In the genomic region with DNA sequence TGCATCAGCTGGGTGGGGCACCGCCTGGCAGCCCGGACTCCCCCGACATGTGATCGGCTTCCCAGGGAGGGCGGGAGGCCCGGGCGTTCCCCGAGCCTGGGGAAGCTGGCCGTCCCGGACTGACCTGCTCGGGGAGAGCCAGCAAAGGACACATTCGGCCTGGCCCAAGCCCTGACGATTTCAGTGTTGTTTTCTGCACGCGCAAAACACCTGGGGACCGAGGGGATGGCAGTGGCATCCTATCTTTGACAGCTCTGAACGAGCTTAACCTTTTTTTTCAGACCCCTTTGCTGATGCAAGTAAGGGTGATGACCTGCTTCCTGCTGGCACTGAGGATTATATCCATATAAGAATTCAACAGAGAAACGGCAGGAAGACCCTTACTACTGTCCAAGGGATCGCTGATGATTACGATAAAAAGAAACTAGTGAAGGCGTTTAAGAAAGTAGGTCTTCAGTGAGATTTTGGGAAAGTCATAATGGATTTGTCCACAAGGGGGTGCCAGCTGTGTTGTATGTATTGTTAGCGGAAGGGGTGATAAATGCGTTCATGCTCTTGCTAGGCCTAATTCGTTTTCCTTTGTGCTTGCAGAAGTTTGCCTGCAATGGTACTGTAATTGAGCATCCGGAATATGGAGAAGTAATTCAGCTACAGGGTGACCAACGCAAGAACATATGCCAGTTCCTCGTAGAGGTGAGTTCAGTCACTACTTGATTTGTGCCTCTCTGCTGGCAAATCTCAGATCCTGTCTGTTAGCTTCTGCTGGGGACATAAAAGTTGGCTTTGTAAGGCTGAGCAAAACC, we compare ENCODE assay signal across 2 cellular contexts.
TF ChIP-seq lines count a peak whose summit lies in the region.

No MANE protein-coding gene starts in this region.

TF ChIP-seq in HEK293, 187 proteins besides CTCF, POLR2A, EP300 and RAD21 (continued from another document and continues in another):
- TF ChIP-seq, protein P1, sequence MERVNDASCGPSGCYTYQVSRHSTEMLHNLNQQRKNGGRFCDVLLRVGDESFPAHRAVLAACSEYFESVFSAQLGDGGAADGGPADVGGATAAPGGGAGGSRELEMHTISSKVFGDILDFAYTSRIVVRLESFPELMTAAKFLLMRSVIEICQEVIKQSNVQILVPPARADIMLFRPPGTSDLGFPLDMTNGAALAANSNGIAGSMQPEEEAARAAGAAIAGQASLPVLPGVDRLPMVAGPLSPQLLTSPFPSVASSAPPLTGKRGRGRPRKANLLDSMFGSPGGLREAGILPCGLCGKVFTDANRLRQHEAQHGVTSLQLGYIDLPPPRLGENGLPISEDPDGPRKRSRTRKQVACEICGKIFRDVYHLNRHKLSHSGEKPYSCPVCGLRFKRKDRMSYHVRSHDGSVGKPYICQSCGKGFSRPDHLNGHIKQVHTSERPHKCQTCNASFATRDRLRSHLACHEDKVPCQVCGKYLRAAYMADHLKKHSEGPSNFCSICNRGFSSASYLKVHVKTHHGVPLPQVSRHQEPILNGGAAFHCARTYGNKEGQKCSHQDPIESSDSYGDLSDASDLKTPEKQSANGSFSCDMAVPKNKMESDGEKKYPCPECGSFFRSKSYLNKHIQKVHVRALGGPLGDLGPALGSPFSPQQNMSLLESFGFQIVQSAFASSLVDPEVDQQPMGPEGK (tag by site-specific recombination; IDR thresholded peaks at IDR 0.05), result peak; percentile 94
- TF ChIP-seq KLF7 (tag by site-specific recombination; IDR thresholded peaks at IDR 0.05; ENCODE audit: borderline replicate concordance) (no peak), ZNF624 (tag by site-specific recombination; IDR thresholded peaks at IDR 0.05) (no peak), REPIN1 (tag by site-specific recombination; IDR thresholded peaks at IDR 0.05; ENCODE audit: low read depth) (no peak), HOXA7 (CRISPR knock-in tag; IDR thresholded peaks at IDR 0.05; ENCODE audit: borderline replicate concordance) (no peak), WT1 (tag by site-specific recombination; IDR thresholded peaks at IDR 0.05) (no peak), ZNF239 (tag by site-specific recombination; IDR thresholded peaks at IDR 0.05) (no peak), KLF8 (tag by site-specific recombination; IDR thresholded peaks at IDR 0.05) (no peak), ZBTB48 (tag by site-specific recombination; IDR thresholded peaks at IDR 0.05) (peak; percentile 9; the same call in 1 of the 2 replicates), ZNF292 (tag by site-specific recombination; IDR thresholded peaks at IDR 0.05; ENCODE audit: borderline replicate concordance, low read depth) (no peak), OSR2 (tag by site-specific recombination; IDR thresholded peaks at IDR 0.05) (no peak; the same call in 1 of the 2 replicates), ZNF571 (tag by site-specific recombination; IDR thresholded peaks at IDR 0.05) (no peak), ZNF211 (tag by site-specific recombination; IDR thresholded peaks at IDR 0.05; ENCODE audit: low read depth) (no peak), ZNF2 (tag by site-specific recombination; IDR thresholded peaks at IDR 0.05) (peak; percentile 19; the same call in 1 of the 2 replicates), ZNF596 (tag by site-specific recombination; IDR thresholded peaks at IDR 0.05) (no peak), EGR2 (tag by site-specific recombination; IDR thresholded peaks at IDR 0.05; ENCODE audit: low read depth) (no peak)
- TF ChIP-seq, protein P2, sequence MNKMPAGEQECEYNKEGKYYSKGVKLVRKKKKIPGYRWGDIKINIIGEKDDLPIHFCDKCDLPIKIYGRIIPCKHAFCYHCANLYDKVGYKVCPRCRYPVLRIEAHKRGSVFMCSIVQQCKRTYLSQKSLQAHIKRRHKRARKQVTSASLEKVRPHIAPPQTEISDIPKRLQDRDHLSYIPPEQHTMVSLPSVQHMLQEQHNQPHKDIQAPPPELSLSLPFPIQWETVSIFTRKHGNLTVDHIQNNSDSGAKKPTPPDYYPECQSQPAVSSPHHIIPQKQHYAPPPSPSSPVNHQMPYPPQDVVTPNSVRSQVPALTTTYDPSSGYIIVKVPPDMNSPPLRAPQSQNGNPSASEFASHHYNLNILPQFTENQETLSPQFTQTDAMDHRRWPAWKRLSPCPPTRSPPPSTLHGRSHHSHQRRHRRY (tag by site-specific recombination; IDR thresholded peaks at IDR 0.05), result 0 out of 2 replicates have a peak, but pooled peaks have one; percentile 15
- TF ChIP-seq, protein P3, sequence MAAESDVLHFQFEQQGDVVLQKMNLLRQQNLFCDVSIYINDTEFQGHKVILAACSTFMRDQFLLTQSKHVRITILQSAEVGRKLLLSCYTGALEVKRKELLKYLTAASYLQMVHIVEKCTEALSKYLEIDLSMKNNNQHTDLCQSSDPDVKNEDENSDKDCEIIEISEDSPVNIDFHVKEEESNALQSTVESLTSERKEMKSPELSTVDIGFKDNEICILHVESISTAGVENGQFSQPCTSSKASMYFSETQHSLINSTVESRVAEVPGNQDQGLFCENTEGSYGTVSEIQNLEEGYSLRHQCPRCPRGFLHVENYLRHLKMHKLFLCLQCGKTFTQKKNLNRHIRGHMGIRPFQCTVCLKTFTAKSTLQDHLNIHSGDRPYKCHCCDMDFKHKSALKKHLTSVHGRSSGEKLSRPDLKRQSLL (tag by site-specific recombination; IDR thresholded peaks at IDR 0.05), result 0 out of 2 replicates have a peak, but pooled peaks have one; percentile 2
- TF ChIP-seq, protein P4, sequence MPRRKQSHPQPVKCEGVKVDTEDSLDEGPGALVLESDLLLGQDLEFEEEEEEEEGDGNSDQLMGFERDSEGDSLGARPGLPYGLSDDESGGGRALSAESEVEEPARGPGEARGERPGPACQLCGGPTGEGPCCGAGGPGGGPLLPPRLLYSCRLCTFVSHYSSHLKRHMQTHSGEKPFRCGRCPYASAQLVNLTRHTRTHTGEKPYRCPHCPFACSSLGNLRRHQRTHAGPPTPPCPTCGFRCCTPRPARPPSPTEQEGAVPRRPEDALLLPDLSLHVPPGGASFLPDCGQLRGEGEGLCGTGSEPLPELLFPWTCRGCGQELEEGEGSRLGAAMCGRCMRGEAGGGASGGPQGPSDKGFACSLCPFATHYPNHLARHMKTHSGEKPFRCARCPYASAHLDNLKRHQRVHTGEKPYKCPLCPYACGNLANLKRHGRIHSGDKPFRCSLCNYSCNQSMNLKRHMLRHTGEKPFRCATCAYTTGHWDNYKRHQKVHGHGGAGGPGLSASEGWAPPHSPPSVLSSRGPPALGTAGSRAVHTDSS (tag by site-specific recombination; IDR thresholded peaks at IDR 0.05), result no peak

TF ChIP-seq in K562, 482 proteins besides CTCF, POLR2A, EP300 and RAD21 (continued from another document and continues in another):
- TF ChIP-seq, protein P5, sequence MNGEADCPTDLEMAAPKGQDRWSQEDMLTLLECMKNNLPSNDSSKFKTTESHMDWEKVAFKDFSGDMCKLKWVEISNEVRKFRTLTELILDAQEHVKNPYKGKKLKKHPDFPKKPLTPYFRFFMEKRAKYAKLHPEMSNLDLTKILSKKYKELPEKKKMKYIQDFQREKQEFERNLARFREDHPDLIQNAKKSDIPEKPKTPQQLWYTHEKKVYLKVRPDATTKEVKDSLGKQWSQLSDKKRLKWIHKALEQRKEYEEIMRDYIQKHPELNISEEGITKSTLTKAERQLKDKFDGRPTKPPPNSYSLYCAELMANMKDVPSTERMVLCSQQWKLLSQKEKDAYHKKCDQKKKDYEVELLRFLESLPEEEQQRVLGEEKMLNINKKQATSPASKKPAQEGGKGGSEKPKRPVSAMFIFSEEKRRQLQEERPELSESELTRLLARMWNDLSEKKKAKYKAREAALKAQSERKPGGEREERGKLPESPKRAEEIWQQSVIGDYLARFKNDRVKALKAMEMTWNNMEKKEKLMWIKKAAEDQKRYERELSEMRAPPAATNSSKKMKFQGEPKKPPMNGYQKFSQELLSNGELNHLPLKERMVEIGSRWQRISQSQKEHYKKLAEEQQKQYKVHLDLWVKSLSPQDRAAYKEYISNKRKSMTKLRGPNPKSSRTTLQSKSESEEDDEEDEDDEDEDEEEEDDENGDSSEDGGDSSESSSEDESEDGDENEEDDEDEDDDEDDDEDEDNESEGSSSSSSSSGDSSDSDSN (IDR thresholded peaks at IDR 0.05; ENCODE audit: borderline replicate concordance in 1 of 2, low read depth in 2 of 2, low read length in 2 of 2), result no peak
- TF ChIP-seq, protein P6, sequence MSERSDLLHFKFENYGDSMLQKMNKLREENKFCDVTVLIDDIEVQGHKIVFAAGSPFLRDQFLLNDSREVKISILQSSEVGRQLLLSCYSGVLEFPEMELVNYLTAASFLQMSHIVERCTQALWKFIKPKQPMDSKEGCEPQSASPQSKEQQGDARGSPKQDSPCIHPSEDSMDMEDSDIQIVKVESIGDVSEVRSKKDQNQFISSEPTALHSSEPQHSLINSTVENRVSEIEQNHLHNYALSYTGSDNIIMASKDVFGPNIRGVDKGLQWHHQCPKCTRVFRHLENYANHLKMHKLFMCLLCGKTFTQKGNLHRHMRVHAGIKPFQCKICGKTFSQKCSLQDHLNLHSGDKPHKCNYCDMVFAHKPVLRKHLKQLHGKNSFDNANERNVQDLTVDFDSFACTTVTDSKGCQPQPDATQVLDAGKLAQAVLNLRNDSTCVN (CRISPR knock-in tag; IDR thresholded peaks at IDR 0.05), result 0 out of 2 replicates have a peak, but pooled peaks have one; percentile 67
- TF ChIP-seq BACH1 (tag; IDR thresholded peaks at IDR 0.05) (no peak), XRCC4 (IDR thresholded peaks at IDR 0.05; ENCODE audit: extremely low read depth, insufficient read depth, insufficient read length) (no peak), CCAR2 (IDR thresholded peaks at IDR 0.05; ENCODE audit: low read depth, low read length) (no peak), ZFP30 (CRISPR knock-in tag; IDR thresholded peaks at IDR 0.05; ENCODE audit: borderline replicate concordance) (no peak), SRSF1 (IDR thresholded peaks at IDR 0.05; ENCODE audit: low read depth, low read length) (no peak), ZNF3 (CRISPR knock-in tag; IDR thresholded peaks at IDR 0.05) (no peak), HLTF (IDR thresholded peaks at IDR 0.05) (no peak), SRF (CRISPR knock-in tag; IDR thresholded peaks at IDR 0.05) (peak in 1 of 2 experiments; percentile 78; a peak in 2 of 4 replicates), HNRNPH1 (optimal IDR thresholded peaks at IDR 0.05; ENCODE audit: low read depth, low read length) (peak; percentile 50), TCF3 (CRISPR knock-in tag; IDR thresholded peaks at IDR 0.05) (0 out of 2 replicates have a peak, but pooled peaks have one; percentile 1), TARDBP (IDR thresholded peaks at IDR 0.05) (0 out of 2 replicates have a peak, but pooled peaks have one; percentile 3), TAF1 (IDR thresholded peaks at IDR 0.05; ENCODE audit: control insufficient read depth, extremely low read depth, insufficient read depth, low read length, severe bottlenecking) (no peak)
- TF ChIP-seq, protein P7, sequence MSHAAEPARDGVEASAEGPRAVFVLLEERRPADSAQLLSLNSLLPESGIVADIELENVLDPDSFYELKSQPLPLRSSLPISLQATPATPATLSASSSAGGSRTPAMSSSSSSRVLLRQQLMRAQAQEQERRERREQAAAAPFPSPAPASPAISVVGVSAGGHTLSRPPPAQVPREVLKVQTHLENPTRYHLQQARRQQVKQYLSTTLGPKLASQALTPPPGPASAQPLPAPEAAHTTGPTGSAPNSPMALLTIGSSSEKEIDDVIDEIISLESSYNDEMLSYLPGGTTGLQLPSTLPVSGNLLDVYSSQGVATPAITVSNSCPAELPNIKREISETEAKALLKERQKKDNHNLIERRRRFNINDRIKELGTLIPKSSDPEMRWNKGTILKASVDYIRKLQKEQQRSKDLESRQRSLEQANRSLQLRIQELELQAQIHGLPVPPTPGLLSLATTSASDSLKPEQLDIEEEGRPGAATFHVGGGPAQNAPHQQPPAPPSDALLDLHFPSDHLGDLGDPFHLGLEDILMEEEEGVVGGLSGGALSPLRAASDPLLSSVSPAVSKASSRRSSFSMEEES (CRISPR knock-in tag; IDR thresholded peaks at IDR 0.05), result no peak; the same call in 1 of the 2 replicates
- TF ChIP-seq, protein P8, sequence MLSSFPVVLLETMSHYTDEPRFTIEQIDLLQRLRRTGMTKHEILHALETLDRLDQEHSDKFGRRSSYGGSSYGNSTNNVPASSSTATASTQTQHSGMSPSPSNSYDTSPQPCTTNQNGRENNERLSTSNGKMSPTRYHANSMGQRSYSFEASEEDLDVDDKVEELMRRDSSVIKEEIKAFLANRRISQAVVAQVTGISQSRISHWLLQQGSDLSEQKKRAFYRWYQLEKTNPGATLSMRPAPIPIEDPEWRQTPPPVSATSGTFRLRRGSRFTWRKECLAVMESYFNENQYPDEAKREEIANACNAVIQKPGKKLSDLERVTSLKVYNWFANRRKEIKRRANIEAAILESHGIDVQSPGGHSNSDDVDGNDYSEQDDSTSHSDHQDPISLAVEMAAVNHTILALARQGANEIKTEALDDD (IDR thresholded peaks at IDR 0.05), result 0 out of 2 replicates have a peak, but pooled peaks have one; percentile 16
- TF ChIP-seq, protein P9, sequence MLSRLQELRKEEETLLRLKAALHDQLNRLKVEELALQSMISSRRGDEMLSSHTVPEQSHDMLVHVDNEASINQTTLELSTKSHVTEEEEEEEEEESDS (CRISPR knock-in tag; IDR thresholded peaks at IDR 0.05), result no peak
- TF ChIP-seq, protein P10, sequence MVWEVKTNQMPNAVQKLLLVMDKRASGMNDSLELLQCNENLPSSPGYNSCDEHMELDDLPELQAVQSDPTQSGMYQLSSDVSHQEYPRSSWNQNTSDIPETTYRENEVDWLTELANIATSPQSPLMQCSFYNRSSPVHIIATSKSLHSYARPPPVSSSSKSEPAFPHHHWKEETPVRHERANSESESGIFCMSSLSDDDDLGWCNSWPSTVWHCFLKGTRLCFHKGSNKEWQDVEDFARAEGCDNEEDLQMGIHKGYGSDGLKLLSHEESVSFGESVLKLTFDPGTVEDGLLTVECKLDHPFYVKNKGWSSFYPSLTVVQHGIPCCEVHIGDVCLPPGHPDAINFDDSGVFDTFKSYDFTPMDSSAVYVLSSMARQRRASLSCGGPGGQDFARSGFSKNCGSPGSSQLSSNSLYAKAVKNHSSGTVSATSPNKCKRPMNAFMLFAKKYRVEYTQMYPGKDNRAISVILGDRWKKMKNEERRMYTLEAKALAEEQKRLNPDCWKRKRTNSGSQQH (CRISPR knock-in tag; IDR thresholded peaks at IDR 0.05), result no peak
